ENCODE assay signal across 4 cellular contexts in the genomic region with DNA sequence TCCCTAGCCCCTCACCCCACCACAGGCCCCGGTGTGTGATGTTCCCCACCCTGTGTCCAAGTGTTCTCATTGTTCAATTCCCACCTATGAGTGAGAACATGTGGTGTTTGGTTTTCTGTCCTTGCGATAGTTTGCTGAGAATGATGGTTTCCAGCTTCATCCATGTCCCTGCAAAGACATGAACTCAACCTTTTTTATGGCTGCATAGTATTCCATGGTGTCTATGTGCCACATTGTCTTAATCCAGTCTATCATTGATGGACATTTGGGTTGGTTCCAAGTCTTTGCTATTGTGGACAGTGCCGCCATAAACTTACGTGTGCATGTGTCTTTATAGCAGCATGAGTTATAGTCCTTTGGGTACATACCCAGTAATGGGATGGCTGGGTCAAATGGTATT.
A peak's percentile ranks its signal among the peaks of the same experiment; 100 is the strongest.
DNase-seq lines count a peak whose midpoint lies in the region; ATAC-seq, FAIRE-seq and TF ChIP-seq lines count a peak whose summit lies in the region.
"Not testable (repeated sequence)": the region's sequence is repeated elsewhere in the genome, so short reads cannot be mapped to it uniquely, and the experiment has no call there.

No MANE protein-coding gene starts in this region.

- not testable (repeated sequence) for H3K9me3 ChIP-seq in HEK293 (ENCODE audit: control insufficient read depth, insufficient read depth, low read depth, low read length); K562 (replicated peaks; ENCODE audit: control insufficient read depth, insufficient read depth, low read depth, low read length)

- FAIRE-seq in K562 (lab: Jason Lieb, UNC), result not testable (repeated sequence)

- POLR2A ChIA-PET in HEK293 (lab: Yijun Ruan, JAX); K562 (lab: Yijun Ruan, JAX): not testable (repeated sequence)

- not testable (repeated sequence) for H3K4me3 ChIP-seq in HEK293 (ENCODE audit: low read depth, low read length); K562

- not testable (repeated sequence) for H2AFZ ChIP-seq in K562 (ENCODE audit: low read depth, low read length)

- not testable (repeated sequence) for TF ChIP-seq CTCF in HEK293 (tag by site-specific recombination; IDR thresholded peaks at IDR 0.05); K562 (IDR thresholded peaks at IDR 0.05 in 2 of 3, conservative IDR thresholded peaks at IDR 0.05 in 1 of 3; ENCODE audit: insufficient read depth in 2 of 3, low read depth in 1 of 3, low read length in 3 of 3)

- H3K27me3 ChIP-seq in K562 (ENCODE audit: control insufficient read depth in 2 of 2, insufficient read depth in 2 of 2, low read length in 2 of 2), result peaks cover 3 to 19% of the 10 kb centered on the region in 2 experiments; a peak in 3 of 5 replicates

- H3K36me3 ChIP-seq in HEK293 (ENCODE audit: control insufficient read depth in 2 of 2, insufficient read depth in 1 of 2, low read length in 2 of 2); K562 (ENCODE audit: control insufficient read depth, insufficient read depth, low read length): not testable (repeated sequence)

- H3K27ac ChIP-seq in HEK293 (ENCODE audit: extremely low read depth, low read depth, low read length); K562 (ENCODE audit: extremely low read depth, low read depth, low read length): not testable (repeated sequence)

- BruUV-seq in K562 (replicated peaks; lab: Mats Ljungman, UMichigan), result not testable (repeated sequence)

- TF ChIP-seq POLR2A in K562 (conservative IDR thresholded peaks at IDR 0.05), result not testable (repeated sequence)

- H3K9me1 ChIP-seq in K562 (ENCODE audit: control insufficient read depth, insufficient read depth, low read length), result not testable (repeated sequence)

- TF ChIP-seq RAD21 in K562 (CRISPR knock-in tag; conservative IDR thresholded peaks at IDR 0.05 in 1 of 2, IDR thresholded peaks at IDR 0.05 in 1 of 2), result not testable (repeated sequence)

- DNase-seq in activated effector memory CD4-positive, alpha-beta T cell treated with anti-CD3 and anti-CD28 coated beads, Interleukin-2, amount 50 U/mL, for 16 hours, result peak; percentile 2
- DNase-seq in K562 (ENCODE audit: extremely low read depth in 1 of 4, low spot score in 3 of 4), result not testable (repeated sequence)
- DNase-seq in mesenteric fat pad (ENCODE audit: low spot score), result peak; percentile 1

- intact Hi-C loops in K562 (cut with micrococcal nuclease), result not testable (repeated sequence)

- in situ Hi-C loops in K562 (cut with MboI), result not testable (repeated sequence)

- not testable (repeated sequence) for H3K9ac ChIP-seq in K562 (ENCODE audit: insufficient read depth in 1 of 2, low read depth in 2 of 2, low read length in 2 of 2)

- not testable (repeated sequence) for H4K20me1 ChIP-seq in K562 (replicated peaks; ENCODE audit: control insufficient read depth, insufficient read depth, low read length)

- not testable (repeated sequence) for H3K79me2 ChIP-seq in K562 (ENCODE audit: control insufficient read depth, insufficient read depth, low read length)

- ATAC-seq in K562, result not testable (repeated sequence)

- not testable (repeated sequence) for TF ChIP-seq EP300 in K562 (IDR thresholded peaks at IDR 0.05; ENCODE audit: low read length)

- not testable (repeated sequence) for H3K4me1 ChIP-seq in HEK293 (ENCODE audit: control insufficient read depth, insufficient read depth, low read length); K562 (replicated peaks in 1 of 2; ENCODE audit: control insufficient read depth in 2 of 2, insufficient read depth in 2 of 2, low read length in 2 of 2)

- CTCF ChIA-PET in HEK293 (lab: Yijun Ruan, JAX); K562 (lab: Yijun Ruan, JAX; ENCODE audit: low intra/inter-chr PET ratio): not testable (repeated sequence)

- WGBS in K562 (ENCODE audit: insufficient coverage, low coverage, missing lambda C conversion rate), result 0% methylated on average over 2 of the region's 4 CpGs

- not testable (repeated sequence) for H3K4me2 ChIP-seq in K562 (ENCODE audit: insufficient read depth, low read length)

TF ChIP-seq in HEK293, 187 proteins besides CTCF, POLR2A, EP300 and RAD21:
- TF ChIP-seq ZNF146 (tag by site-specific recombination; IDR thresholded peaks at IDR 0.05), result peak; percentile 80

TF ChIP-seq in K562, 482 proteins besides CTCF, POLR2A, EP300 and RAD21:
- peak; percentile 55 for TF ChIP-seq ZNF146 (CRISPR knock-in tag; IDR thresholded peaks at IDR 0.05; ENCODE audit: unreplicated experiment)
